Comparison of ENCODE assay signal across 15 cellular contexts in the genomic region with DNA sequence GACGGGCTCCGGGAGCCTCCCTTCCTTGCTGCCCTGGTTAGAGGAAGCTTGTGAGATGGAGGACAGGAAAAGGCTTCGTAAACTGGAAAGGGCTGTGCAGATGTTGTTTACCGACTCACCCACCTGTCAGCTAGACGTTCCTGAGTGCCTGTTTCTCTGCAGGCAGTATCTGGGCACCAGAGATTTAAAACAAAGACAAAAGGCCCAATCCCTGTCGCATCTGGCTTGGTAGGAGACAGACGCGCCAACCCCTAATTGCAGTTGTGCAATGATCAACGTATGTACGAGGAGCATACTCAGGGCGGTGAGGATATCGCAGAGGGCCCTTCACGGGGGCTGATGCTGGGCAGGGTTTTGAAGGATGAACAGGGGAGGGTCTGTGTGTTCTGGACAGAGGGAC.
DNase-seq lines count a peak whose midpoint lies in the region; ATAC-seq and TF ChIP-seq lines count a peak whose summit lies in the region.
"Had no signal": no experiment of that assay in that cellular context is flagged by ENCODE, and none has a peak within 500 bp of the region (broad histone marks: within the 10 kb centered on the region; RNA-seq: fewer than 3 reads in every experiment).

No MANE protein-coding gene starts in this region.

- no peak for DNase-seq in activated naive CD8-positive, alpha-beta T cell treated with anti-CD3 and anti-CD28 coated beads, Interleukin-2, amount 50 U/mL, for 24 hours
- DNase-seq in NCI-H2171 (lab: John Stamatoyannopoulos, UW) (peak; percentile 95), activated B cell treated with CpG ODN at 0.5 μM for 24 hours (no peak), SIG-M5 (lab: John Stamatoyannopoulos, UW) (no peak)
- DNase-seq in stimulated activated naive CD8-positive, alpha-beta T cell treated with anti-CD3 and anti-CD28 coated beads, Interleukin-15, amount 100 ng/mL, for 72 hours = no peak
- DNase-seq: activated CD4-positive, alpha-beta memory T cell treated with anti-CD3 and anti-CD28 coated beads for 36 hours; activated naive CD4-positive, alpha-beta T cell treated with anti-CD3 and anti-CD28 coated beads for 36 hours; KBM-7; mesenchymal stem cell; OCI-M1; psoas muscle; stimulated activated naive CD4-positive, alpha-beta T cell treated with Interleukin-2 at 50 U/mL for 16 hours had no signal

- no peak for TF ChIP-seq CTCF in activated B cell treated with CpG ODN at 0.5 μM for 24 hours (IDR thresholded peaks at IDR 0.05)

- intact Hi-C loops in activated B cell treated with CpG ODN at 0.5 μM for 24 hours (cut with micrococcal nuclease) = loop anchor here (10.0 kb wide), 1 partner anchor 774 kb away; no protein-coding TSS in a partner anchor

- H3K36me3 Mint-ChIP-seq in activated naive CD8-positive, alpha-beta T cell = no peaks in the 10 kb centered on the region
- H3K36me3 Mint-ChIP-seq in activated naive CD8-positive, alpha-beta T cell treated with anti-CD3 and anti-CD28 coated beads, Interleukin-2, amount 50 U/mL, for 24 hours (ENCODE audit: low read depth) = no peaks in the 10 kb centered on the region
- H3K36me3 Mint-ChIP-seq in activated B cell treated with CpG ODN at 0.5 μM for 24 hours (ENCODE audit: low read depth) = peaks cover 1% of the 10 kb centered on the region
- H3K36me3 Mint-ChIP-seq: activated CD4-positive, alpha-beta memory T cell treated with anti-CD3 and anti-CD28 coated beads for 36 hours had no signal

- no peaks in the 10 kb centered on the region for H3K27me3 Mint-ChIP-seq in activated naive CD8-positive, alpha-beta T cell
- no peaks in the 10 kb centered on the region for H3K27me3 Mint-ChIP-seq in activated naive CD8-positive, alpha-beta T cell treated with anti-CD3 and anti-CD28 coated beads, Interleukin-2, amount 50 U/mL, for 24 hours
- H3K27me3 Mint-ChIP-seq in activated B cell treated with CpG ODN at 0.5 μM for 24 hours = no peaks in the 10 kb centered on the region
- H3K27me3 Mint-ChIP-seq in stimulated activated naive CD8-positive, alpha-beta T cell treated with anti-CD3 and anti-CD28 coated beads, Interleukin-15, amount 100 ng/mL, for 72 hours = no peaks in the 10 kb centered on the region
- H3K27me3 Mint-ChIP-seq: activated CD4-positive, alpha-beta memory T cell treated with anti-CD3 and anti-CD28 coated beads for 36 hours had no signal

- CTCF ChIA-PET in activated B cell treated with CpG ODN at 0.5 μM for 24 hours (lab: Charles Lee) = no interaction called here

- H3K27ac Mint-ChIP-seq in activated naive CD8-positive, alpha-beta T cell = peak overlapping the region; percentile 61
- no peak overlapping the region for H3K27ac Mint-ChIP-seq in activated naive CD8-positive, alpha-beta T cell treated with anti-CD3 and anti-CD28 coated beads, Interleukin-2, amount 50 U/mL, for 24 hours
- peak overlapping the region; percentile 24 for H3K27ac Mint-ChIP-seq in activated B cell treated with CpG ODN at 0.5 μM for 24 hours
- peak overlapping the region; percentile 15 to 72 for H3K27ac Mint-ChIP-seq in stimulated activated naive CD8-positive, alpha-beta T cell treated with anti-CD3 and anti-CD28 coated beads, Interleukin-15, amount 100 ng/mL, for 72 hours
- H3K27ac Mint-ChIP-seq: activated CD4-positive, alpha-beta memory T cell treated with anti-CD3 and anti-CD28 coated beads for 36 hours; activated naive CD4-positive, alpha-beta T cell treated with anti-CD3 and anti-CD28 coated beads for 36 hours had no signal

- no peaks in the 10 kb centered on the region for H3K9me3 Mint-ChIP-seq in activated naive CD8-positive, alpha-beta T cell (ENCODE audit: low read depth)
- no peaks in the 10 kb centered on the region for H3K9me3 Mint-ChIP-seq in activated naive CD8-positive, alpha-beta T cell treated with anti-CD3 and anti-CD28 coated beads, Interleukin-2, amount 50 U/mL, for 24 hours
- H3K9me3 Mint-ChIP-seq in activated B cell treated with CpG ODN at 0.5 μM for 24 hours = no peaks in the 10 kb centered on the region
- no peaks in the 10 kb centered on the region for H3K9me3 Mint-ChIP-seq in stimulated activated naive CD8-positive, alpha-beta T cell treated with anti-CD3 and anti-CD28 coated beads, Interleukin-15, amount 100 ng/mL, for 72 hours
- H3K9me3 Mint-ChIP-seq: activated CD4-positive, alpha-beta memory T cell treated with anti-CD3 and anti-CD28 coated beads for 36 hours; activated naive CD4-positive, alpha-beta T cell treated with anti-CD3 and anti-CD28 coated beads for 36 hours had no signal

- H3K4me3 Mint-ChIP-seq in activated naive CD8-positive, alpha-beta T cell = peak overlapping the region; percentile 12
- no peak overlapping the region for H3K4me3 Mint-ChIP-seq in activated naive CD8-positive, alpha-beta T cell treated with anti-CD3 and anti-CD28 coated beads, Interleukin-2, amount 50 U/mL, for 24 hours
- peak overlapping the region; percentile 19 for H3K4me3 Mint-ChIP-seq in activated B cell treated with CpG ODN at 0.5 μM for 24 hours
- H3K4me3 Mint-ChIP-seq in stimulated activated naive CD8-positive, alpha-beta T cell treated with anti-CD3 and anti-CD28 coated beads, Interleukin-15, amount 100 ng/mL, for 72 hours = no peak overlapping the region
- H3K4me3 Mint-ChIP-seq: activated CD4-positive, alpha-beta memory T cell treated with anti-CD3 and anti-CD28 coated beads for 36 hours had no signal

- ATAC-seq in activated naive CD8-positive, alpha-beta T cell treated with anti-CD3 and anti-CD28 coated beads, Interleukin-2, amount 50 U/mL, for 24 hours = no peak
- ATAC-seq in activated B cell treated with CpG ODN at 0.5 μM for 24 hours (ENCODE audit: low read depth) = no peak
- no peak for ATAC-seq in stimulated activated naive CD8-positive, alpha-beta T cell treated with anti-CD3 and anti-CD28 coated beads, Interleukin-15, amount 100 ng/mL, for 72 hours
- no peak for ATAC-seq in HG03520 (IDR thresholded peaks at IDR 0.05; ENCODE audit: unreplicated experiment)
- no peak for ATAC-seq in HG03442 (IDR thresholded peaks at IDR 0.05; ENCODE audit: unreplicated experiment)
- ATAC-seq: psoas muscle had no signal

- POLR2A ChIA-PET in activated B cell treated with CpG ODN at 0.5 μM for 24 hours (lab: Charles Lee) = interaction anchor here (1.1 to 2.7 kb wide), 6 partner anchors 8 to 77 kb away, joined by 3 to 15 read pairs (median 4); no protein-coding TSS in a partner anchor

- H3K4me1 Mint-ChIP-seq in activated naive CD8-positive, alpha-beta T cell (ENCODE audit: low read depth) = peaks cover 57% of the 10 kb centered on the region
- peaks cover 40% of the 10 kb centered on the region for H3K4me1 Mint-ChIP-seq in activated naive CD8-positive, alpha-beta T cell treated with anti-CD3 and anti-CD28 coated beads, Interleukin-2, amount 50 U/mL, for 24 hours
- peaks cover 54% of the 10 kb centered on the region for H3K4me1 Mint-ChIP-seq in activated B cell treated with CpG ODN at 0.5 μM for 24 hours
- peaks cover 93% of the 10 kb centered on the region for H3K4me1 Mint-ChIP-seq in stimulated activated naive CD8-positive, alpha-beta T cell treated with anti-CD3 and anti-CD28 coated beads, Interleukin-15, amount 100 ng/mL, for 72 hours

Comparison
In these comparisons a context has a peak if more than half of its experiments do, and no peak if none do; other contexts are left out.
1. H3K4me3 Mint-ChIP-seq: peak in activated naive CD8-positive, alpha-beta T cell (single experiment) and activated B cell treated with CpG ODN at 0.5 μM for 24 hours (single experiment); none in activated naive CD8-positive, alpha-beta T cell treated with anti-CD3 and anti-CD28 coated beads, Interleukin-2, amount 50 U/mL, for 24 hours (single experiment) and stimulated activated naive CD8-positive, alpha-beta T cell treated with anti-CD3 and anti-CD28 coated beads, Interleukin-15, amount 100 ng/mL, for 72 hours (0 of 2).